ENCODE assay signal across 17 cellular contexts in the genomic region with DNA sequence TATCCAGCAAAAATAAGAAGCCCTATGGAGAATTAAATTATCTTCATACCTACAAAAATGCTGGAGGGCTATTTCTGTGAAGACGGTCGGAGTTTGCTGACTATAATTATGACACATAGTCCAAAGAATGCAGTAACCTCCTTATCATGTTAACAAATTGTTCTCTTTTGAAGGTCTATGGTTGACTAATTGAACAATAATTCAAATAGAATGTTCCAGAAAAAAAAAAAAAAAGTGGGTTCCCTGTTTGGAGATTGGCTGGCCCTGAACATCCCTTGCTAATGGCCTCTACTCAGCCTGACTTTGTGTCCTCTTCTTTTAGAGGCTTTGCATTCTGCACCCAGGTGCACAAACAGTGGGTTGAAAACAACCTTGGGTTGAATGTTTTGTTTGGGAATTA.
DNase-seq lines count a peak whose midpoint lies in the region; TF ChIP-seq lines count a peak whose summit lies in the region.
"Had no signal": no experiment of that assay in that cellular context is flagged by ENCODE, and none has a peak within 500 bp of the region (broad histone marks: within the 10 kb centered on the region; RNA-seq: fewer than 3 reads in every experiment).

No MANE protein-coding gene starts in this region.

- H3K4me3 ChIP-seq in astrocyte of the spinal cord (ENCODE audit: low read depth, low read length) = no peak overlapping the region
- H3K4me3 ChIP-seq: coronary artery, gastroesophageal sphincter, upper lobe of left lung had no signal

- no peak overlapping the region for H3K27ac ChIP-seq in substantia nigra (ENCODE audit: low read depth, low read length, poor library complexity, severe bottlenecking)
- H3K27ac ChIP-seq: coronary artery, gastroesophageal sphincter, upper lobe of left lung had no signal

- TF ChIP-seq CTCF in astrocyte of the spinal cord (IDR thresholded peaks at IDR 0.05; ENCODE audit: low read depth, low read length) = no peak

- in situ Hi-C loops in astrocyte of the spinal cord (cut with HindIII; ENCODE audit: low sequenced_read_pairs) (no loop called here), G401 (cut with HindIII; ENCODE audit: low sequenced_read_pairs) (no loop called here)

- peak; percentile 67 for DNase-seq in AG08395 (ENCODE audit: low spot score)
- DNase-seq in LHCN-M2 (ENCODE audit: low read depth) = peak; percentile 91
- DNase-seq in astrocyte of the spinal cord (ENCODE audit: low read depth, low spot score) = peak; percentile 78
- DNase-seq in hepatic stellate cell (ENCODE audit: low spot score) = peak; percentile 38
- DNase-seq in activated gamma-delta T cell treated with Interleukin-2 at 50 U/mL for 16 hours = no peak
- no peak for DNase-seq in substantia nigra (lab: John Stamatoyannopoulos, UW)
- DNase-seq in G401 (ENCODE audit: low spot score) = no peak
- DNase-seq in DMS153 (lab: John Stamatoyannopoulos, UW) = no peak
- DNase-seq: activated CD8-positive, alpha-beta memory T cell treated with anti-CD3 and anti-CD28 coated beads, Interleukin-2, amount 10 ng/mL, durations not matched to agents 7 days and 5 days; activated naive CD4-positive, alpha-beta T cell treated with anti-CD3 and anti-CD28 coated beads, Interleukin-2, amount 50 U/mL, for 16 hours; left cardiac atrium; NCI-H1694; NCI-H748 treated with DMSO at 0.1 percent for 48 hours; SIG-M5 had no signal

Comparison
In these comparisons a context has a peak if more than half of its experiments do, and no peak if none do; other contexts are left out.
1. DNase-seq: peak in AG08395 (single experiment), LHCN-M2 (single experiment), astrocyte of the spinal cord (single experiment) and hepatic stellate cell (single experiment); none in activated gamma-delta T cell treated with Interleukin-2 at 50 U/mL for 16 hours (single experiment), substantia nigra (0 of 49), G401 (single experiment) and DMS153 (single experiment).